8 cellular contexts compared by ENCODE assay signal in genomic region chr19:48190288-48191284, GRCh38. TPM values are rescaled to one million over a fixed set of nuclear protein-coding genes. Genes with fewer than 3 reads are reported as not detected.
DNase-seq lines count a peak whose midpoint lies in the region; ATAC-seq and TF ChIP-seq lines count a peak whose summit lies in the region.

No MANE protein-coding gene starts in this region.

- no peak overlapping the region for H2BK15ac ChIP-seq in IMR-90 (ENCODE audit: low read depth, low read length)

- no peak overlapping the region for H2BK20ac ChIP-seq in IMR-90 (ENCODE audit: low read depth, low read length)

- no peak overlapping the region for H2BK120ac ChIP-seq in IMR-90 (ENCODE audit: low read depth, low read length)

- no peak for TF ChIP-seq CTCF in AG04450 (IDR thresholded peaks at IDR 0.05; ENCODE audit: low read depth, low read length)
- TF ChIP-seq CTCF in IMR-90 (conservative IDR thresholded peaks at IDR 0.05; ENCODE audit: low read depth, low read length), result 0 out of 2 replicates have a peak, but pooled peaks have one; percentile 3
- no peak for TF ChIP-seq CTCF in gastroesophageal sphincter (IDR thresholded peaks at IDR 0.05)

- no peak overlapping the region for H4K8ac ChIP-seq in IMR-90 (ENCODE audit: low read depth in 2 of 2, low read length in 2 of 2)

- no peak overlapping the region for H2AFZ ChIP-seq in IMR-90 (replicated peaks; ENCODE audit: low read length, poor library complexity)

- peak overlapping the region in 2 of 10 donors; percentile 34 to 47 for H3K27ac Mint-ChIP-seq in naive thymus-derived CD8-positive, alpha-beta T cell

- peaks cover 0 to 19% (median 7%) of the 10 kb centered on the region in 3 donors for H3K36me3 Mint-ChIP-seq in naive thymus-derived CD8-positive, alpha-beta T cell

- no peak overlapping the region for H3K9ac ChIP-seq in IMR-90 (ENCODE audit: low read depth, low read length)

- H4K91ac ChIP-seq in IMR-90 (ENCODE audit: insufficient read depth, low read depth, low read length), result no peak overlapping the region

- POLR2A ChIA-PET in AG04450 (lab: Yijun Ruan, JAX) (interaction anchor here (1.0 kb wide), 1 partner anchor 13 kb away, joined by 3 read pairs; no protein-coding TSS in a partner anchor), IMR-90 (lab: Charles Lee; ENCODE audit: unreplicated experiment) (interaction anchor here (1.1 kb wide), 1 partner anchor 13 kb away, joined by 3 read pairs; no protein-coding TSS in a partner anchor)
- POLR2A ChIA-PET in naive thymus-derived CD8-positive, alpha-beta T cell (lab: Charles Lee), result interaction anchor here (0.7 to 1.5 kb wide), 4 partner anchors 12 to 1419 kb away, joined by 3 to 7 read pairs (median 4); partner anchors contain the start of gene ZSWIM9

- H3K9me3 Mint-ChIP-seq in naive thymus-derived CD8-positive, alpha-beta T cell, result no peaks in the 10 kb centered on the region

- CTCF ChIA-PET in AG04450 (lab: Charles Lee), result interaction anchor here (1.0 to 1.7 kb wide), 3 partner anchors 10 to 13 kb away, joined by 4 to 6 read pairs (median 4); no protein-coding TSS in a partner anchor
- CTCF ChIA-PET in IMR-90 (lab: Yijun Ruan, JAX), result interaction anchor here (1.2 kb wide), 1 partner anchor 13 kb away, joined by 3 read pairs; no protein-coding TSS in a partner anchor

- H3K36me3 ChIP-seq in IMR-90 (ENCODE audit: control insufficient read depth, insufficient read depth, low read length) (peaks cover 5% of the 10 kb centered on the region), gastroesophageal sphincter (peaks cover 0 to 45% of the 10 kb centered on the region in 2 donors)

- H4K20me1 ChIP-seq in IMR-90 (ENCODE audit: insufficient read depth, low read length), result no peaks in the 10 kb centered on the region; the same call in 1 of the 2 replicates

- 47% methylated on average over 3 of the region's 16 CpGs; no CpG with 5 or more reads in 1 of the 2 experiments for WGBS in IMR-90 (ENCODE audit: extremely low coverage in 2 of 2, insufficient read length in 1 of 2), 2 experiments
- 72 to 84% methylated on average over 4 to 9 of the region's 16 CpGs for WGBS in gastroesophageal sphincter (ENCODE audit: low coverage in 1 of 2), 2 donors

- H2AK5ac ChIP-seq in IMR-90 (ENCODE audit: low read depth, low read length), result no peak overlapping the region

- no peak overlapping the region for H4K5ac ChIP-seq in IMR-90 (ENCODE audit: low read depth, low read length)

- no peak overlapping the region for H3K56ac ChIP-seq in IMR-90 (ENCODE audit: extremely low read depth, insufficient read depth, low read length)

- H3K27ac ChIP-seq in AG04450 (ENCODE audit: low read depth, low read length) (no peak overlapping the region), IMR-90 (ENCODE audit: insufficient read depth, low read length) (no peak overlapping the region), gastroesophageal sphincter (no peak overlapping the region)

- H3K79me1 ChIP-seq in IMR-90 (ENCODE audit: low read depth in 1 of 2, low read length in 2 of 2), result peaks cover 0 to 8% of the 10 kb centered on the region in 2 experiments; a peak in 2 of 4 replicates

- no peak overlapping the region for H3K4me3 ChIP-seq in AG04450 (ENCODE audit: low read depth, low read length)
- no peak overlapping the region for H3K4me3 ChIP-seq in IMR-90 (ENCODE audit: insufficient read depth, low read depth, low read length)
- H3K4me3 ChIP-seq in gastroesophageal sphincter, result no peak overlapping the region

- in situ Hi-C loops in IMR-90 (cut with MboI; ENCODE audit: low sequenced_read_pairs), result no loop called here

- no peak overlapping the region; the same call in 1 of the 2 replicates for H3K14ac ChIP-seq in IMR-90 (replicated peaks; ENCODE audit: low read depth, low read length)

- H3K4me1 Mint-ChIP-seq in naive thymus-derived CD8-positive, alpha-beta T cell, result peaks cover 2 to 11% (median 10%) of the 10 kb centered on the region in 4 donors

- dilution Hi-C loops in IMR-90 (cut with HindIII; ENCODE audit: low sequenced_read_pairs, unreplicated experiment), result no loop called here

- DNase-seq in AG04450 (ENCODE audit: low read depth, low spot score) (peak; percentile 27), IMR-90 (peak; percentile 82), T-helper 22 cell (ENCODE audit: low read depth) (peak; percentile 63)
- DNase-seq in central memory CD4-positive, alpha-beta T cell, result peak; percentile 56
- DNase-seq in naive thymus-derived CD8-positive, alpha-beta T cell, result peak in 7 of 10 donors; percentile 39 to 85 (median 49)
- no peak for DNase-seq in NK-92 treated with Interleukin-12 subunit alpha and Interleukin-12 subunit beta, amount 100 ng/mL, for 24 hours (lab: John Stamatoyannopoulos, UW)

- H3K4me1 ChIP-seq in IMR-90 (ENCODE audit: control insufficient read depth, insufficient read depth, low read length) (no peaks in the 10 kb centered on the region), gastroesophageal sphincter (no peaks in the 10 kb centered on the region)

- H2BK5ac ChIP-seq in IMR-90 (ENCODE audit: low read depth, low read length, poor library complexity, severe bottlenecking), result no peak overlapping the region

- H3K9me3 ChIP-seq in AG04450 (ENCODE audit: control insufficient read depth, insufficient read depth, low read length) (peaks cover 3% of the 10 kb centered on the region; the same call in 1 of the 2 replicates), IMR-90 (ENCODE audit: control insufficient read depth, insufficient read depth, low read length) (no peaks in the 10 kb centered on the region), gastroesophageal sphincter (no peaks in the 10 kb centered on the region)

- no peak for TF ChIP-seq RAD21 in IMR-90 (IDR thresholded peaks at IDR 0.05; ENCODE audit: low read length)

- no peak for TF ChIP-seq POLR2A in IMR-90 (IDR thresholded peaks at IDR 0.05; ENCODE audit: low read depth, low read length)
- TF ChIP-seq POLR2A in gastroesophageal sphincter (IDR thresholded peaks at IDR 0.05), result no peak

- H3K27me3 ChIP-seq in AG04450 (ENCODE audit: control insufficient read depth, insufficient read depth, low read length) (no peaks in the 10 kb centered on the region), IMR-90 (ENCODE audit: control insufficient read depth, insufficient read depth, low read length) (no peaks in the 10 kb centered on the region), gastroesophageal sphincter (peaks cover 5% of the 10 kb centered on the region)

- no peak overlapping the region for H3K4me2 ChIP-seq in IMR-90 (ENCODE audit: low read depth, low read length)

- H3K9me1 ChIP-seq in IMR-90 (ENCODE audit: insufficient read depth, low read length), result peaks cover 9% of the 10 kb centered on the region

- H3K4ac ChIP-seq in IMR-90 (ENCODE audit: low read depth, low read length), result no peak overlapping the region

- ATAC-seq in IMR-90 (ENCODE audit: low read depth), result peak; percentile 59; the same call in 1 of the 2 replicates
- ATAC-seq in naive thymus-derived CD8-positive, alpha-beta T cell, result peak; percentile 84 to 88
- no peak for ATAC-seq in HG03139 (IDR thresholded peaks at IDR 0.05; ENCODE audit: unreplicated experiment)
- no peak for ATAC-seq in gastroesophageal sphincter

- intact Hi-C loops in IMR-90 (cut with micrococcal nuclease), result no loop called here

- no peak overlapping the region for H3K4me3 Mint-ChIP-seq in naive thymus-derived CD8-positive, alpha-beta T cell

- H3K27me3 Mint-ChIP-seq in naive thymus-derived CD8-positive, alpha-beta T cell, result peaks cover 0 to 1% (median 0%) of the 10 kb centered on the region in 5 donors

- H3K18ac ChIP-seq in IMR-90 (ENCODE audit: low read depth, low read length), result no peak overlapping the region

- H3K23ac ChIP-seq in IMR-90 (ENCODE audit: low read depth, low read length), result no peak overlapping the region

- no peak for TF ChIP-seq EP300 in gastroesophageal sphincter (IDR thresholded peaks at IDR 0.05)

- no peak overlapping the region for H2AK9ac ChIP-seq in IMR-90 (replicated peaks; ENCODE audit: low read depth, low read length, poor library complexity)

- BruUV-seq in IMR-90 (replicated peaks; lab: Mats Ljungman, UMichigan), result no TSS peak

TF ChIP-seq in IMR-90, 13 proteins besides CTCF, POLR2A, EP300 and RAD21:
- no peak for TF ChIP-seq SMC3 (IDR thresholded peaks at IDR 0.05; ENCODE audit: low read depth, low read length)
- peak; percentile 72 for TF ChIP-seq USF2 (IDR thresholded peaks at IDR 0.05; ENCODE audit: low read depth, low read length)

RNA-seq across cellular contexts. Expression of gene ZSWIM9, which starts 20.1 kb away (rescaled TPM):
- polyA plus RNA-seq in AG04450 (2011; rRNA removed) (0.66 and 0.83 TPM in 2 replicates), IMR-90 (2012; rRNA removed) (2.2 and 3.4 TPM in 2 replicates)
- polyA minus RNA-seq in AG04450 (2011; rRNA and poly(A)+ RNA removed), result 0.32 and 0.83 TPM in 2 replicates
- total RNA-seq in IMR-90 (2012; rRNA removed) (0.54 and 0.56 TPM in 2 replicates), gastroesophageal sphincter (1 to 10 TPM; 3.2 to 8.3 (median 5.7) TPM)
- 2.6 and 2.8 TPM in 2 replicates for polyA plus RNA-seq in IMR-90 (2012; cell fraction: cytosol; rRNA removed)
- polyA plus RNA-seq in IMR-90 (2012; cell fraction: nucleus; rRNA removed; ENCODE audit: low replicate concordance), result 2.9 and 3.2 TPM in 2 replicates
- total RNA-seq in naive thymus-derived CD8-positive, alpha-beta T cell, result 1 to 10 TPM; 8.9 to 9.4 TPM
- polyA plus RNA-seq in naive thymus-derived CD8-positive, alpha-beta T cell, result 1 to 10 TPM in 1 of 3 donors, under 1 TPM in 2; 0.26 to 1.2 (median 0.91) TPM

RNA-seq across cellular contexts. Expression of gene LIG1, which starts 20.4 kb away (rescaled TPM):
- 7.6 and 8.2 TPM in 2 replicates for polyA plus RNA-seq in AG04450 (2011; rRNA removed)
- polyA minus RNA-seq in AG04450 (2011; rRNA and poly(A)+ RNA removed), result 17.5 and 20.2 TPM in 2 replicates
- 24.9 and 30.8 TPM in 2 replicates for total RNA-seq in IMR-90 (2012; rRNA removed)
- polyA plus RNA-seq in IMR-90 (2012; rRNA removed), result 33.5 and 34.0 TPM in 2 replicates
- polyA plus RNA-seq in IMR-90 (2012; cell fraction: cytosol; rRNA removed), result 18.0 and 18.4 TPM in 2 replicates
- 60.4 and 99.1 TPM in 2 replicates for polyA plus RNA-seq in IMR-90 (2012; cell fraction: nucleus; rRNA removed; ENCODE audit: low replicate concordance)
- total RNA-seq in naive thymus-derived CD8-positive, alpha-beta T cell, result 100 to 1,000 TPM; 129 to 131 TPM
- polyA plus RNA-seq in naive thymus-derived CD8-positive, alpha-beta T cell, result 10 to 100 TPM; 27.6 to 32.8 (median 28.8) TPM
- 10 to 100 TPM in 1 of 4 donors, 1 to 10 TPM in 3; 2.7 to 12.6 (median 7.1) TPM for total RNA-seq in gastroesophageal sphincter

Comparison
In these comparisons a context has a peak if more than half of its experiments do, and no peak if none do; other contexts are left out.
1. ATAC-seq: peak in IMR-90 (single experiment) and naive thymus-derived CD8-positive, alpha-beta T cell (2 of 2); none in HG03139 (single experiment) and gastroesophageal sphincter (single experiment).